In the genomic region with DNA sequence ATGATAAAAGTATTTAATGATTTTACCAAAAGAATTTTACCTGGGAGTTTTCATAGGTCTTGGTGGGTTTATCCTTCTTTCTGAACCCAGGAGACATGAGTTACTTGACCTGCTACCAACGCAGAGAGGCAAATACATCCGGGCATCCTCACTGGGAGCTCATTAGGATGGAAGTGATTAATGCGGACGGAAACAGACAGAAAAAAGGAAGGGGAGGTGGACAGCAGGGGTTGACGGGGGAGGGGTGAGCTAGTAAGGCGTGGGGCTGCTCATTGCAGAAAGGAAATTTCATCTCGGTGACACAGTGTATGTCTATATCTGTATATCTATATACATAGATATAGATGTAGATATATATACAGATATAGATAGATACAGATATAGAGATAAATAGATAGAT, we compare ENCODE assay signal across 2 cellular contexts.
TF ChIP-seq lines count a peak whose summit lies in the region.

No MANE protein-coding gene starts in this region.

TF ChIP-seq in GM23338, 12 proteins besides CTCF, POLR2A, EP300 and RAD21 (continued from another document):
- TF ChIP-seq NANOG (IDR thresholded peaks at IDR 0.05; ENCODE audit: borderline replicate concordance) (no peak), EZH2 (IDR thresholded peaks at IDR 0.05; ENCODE audit: low read depth, unreplicated experiment) (no peak), POLR2AphosphoS5 (IDR thresholded peaks at IDR 0.05; ENCODE audit: low read depth) (no peak), JUNB (IDR thresholded peaks at IDR 0.05; ENCODE audit: unreplicated experiment) (no peak), ETS1 (IDR thresholded peaks at IDR 0.05) (no peak), ZNF331 (CRISPR knock-in tag; IDR thresholded peaks at IDR 0.05; ENCODE audit: low read depth) (no peak), STAT1 (IDR thresholded peaks at IDR 0.05; ENCODE audit: unreplicated experiment) (no peak), EZH2phosphoT487 (IDR thresholded peaks at IDR 0.05; ENCODE audit: unreplicated experiment) (no peak)

TF ChIP-seq in WTC11, 78 proteins besides CTCF, POLR2A, EP300 and RAD21 (continued from another document):
- TF ChIP-seq HMGXB4 (CRISPR knock-in tag; IDR thresholded peaks at IDR 0.05): no peak
- TF ChIP-seq HMGA2 (CRISPR knock-in tag; IDR thresholded peaks at IDR 0.05): no peak
- no peak for TF ChIP-seq FOXK1 (CRISPR knock-in tag; IDR thresholded peaks at IDR 0.05)
- no peak for TF ChIP-seq ETV6 (CRISPR knock-in tag; IDR thresholded peaks at IDR 0.05)
- no peak for TF ChIP-seq E2F5 (CRISPR knock-in tag; IDR thresholded peaks at IDR 0.05)
- no peak for TF ChIP-seq GTF2I (CRISPR knock-in tag; conservative IDR thresholded peaks at IDR 0.05)
- no peak for TF ChIP-seq ZNF121 (CRISPR knock-in tag; IDR thresholded peaks at IDR 0.05)
- no peak for TF ChIP-seq FOXP1 (CRISPR knock-in tag; IDR thresholded peaks at IDR 0.05; ENCODE audit: borderline replicate concordance)
TF ChIP-seq in WTC11: peak in this region for 0.
